16 cellular contexts compared by ENCODE assay signal in the genomic region with DNA sequence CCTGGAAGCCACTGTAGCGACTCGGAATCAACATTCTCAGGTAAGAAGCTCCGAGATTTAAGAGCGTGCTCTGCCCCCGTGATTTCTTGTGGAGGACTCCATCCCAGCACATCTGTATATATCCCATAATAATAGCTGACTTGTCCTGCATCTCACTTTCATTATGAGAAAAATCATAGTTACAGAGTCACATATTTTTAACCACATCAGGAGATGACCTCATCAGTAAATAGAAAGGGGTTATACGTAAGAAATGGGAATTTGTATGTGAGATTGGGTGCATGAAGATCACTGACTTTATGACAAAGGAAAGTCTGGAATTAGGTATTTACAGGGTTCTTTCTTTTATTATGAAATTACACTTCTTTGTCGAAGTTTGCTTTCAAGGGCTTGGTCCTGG.
"Had no signal": no experiment of that assay in that cellular context is flagged by ENCODE, and none has a peak within 500 bp of the region (broad histone marks: within the 10 kb centered on the region; RNA-seq: fewer than 3 reads in every experiment).

No MANE protein-coding gene starts in this region.

- H3K27ac ChIP-seq: adrenal gland, body of pancreas, epithelial cell of prostate, pancreas had no signal

- H3K4me3 ChIP-seq: adrenal gland, body of pancreas, pancreas, testis had no signal

- H3K27ac Mint-ChIP-seq: dendritic cell treated with granulocyte-macrophage colony-stimulating factor and Interleukin-4, amounts not matched to agents 40 ng/mL and 50 ng/mL, for 4 days; effector memory CD8-positive, alpha-beta T cell; T-helper 17 cell had no signal

- ATAC-seq: body of pancreas; effector memory CD8-positive, alpha-beta T cell; left ventricle myocardium superior; pancreas; stimulated activated naive CD8-positive, alpha-beta T cell treated with anti-CD3 and anti-CD28 coated beads, Interleukin-15, amount 100 ng/mL, for 72 hours; T-helper 17 cell had no signal

- H3K9me3 ChIP-seq: adrenal gland, body of pancreas, pancreas, testis had no signal

- H3K36me3 ChIP-seq: adrenal gland, pancreas had no signal

- H3K4me1 ChIP-seq: testis had no signal

- H3K4me3 Mint-ChIP-seq: central memory CD8-positive, alpha-beta T cell; dendritic cell treated with granulocyte-macrophage colony-stimulating factor and Interleukin-4, amounts not matched to agents 40 ng/mL and 50 ng/mL, for 4 days; effector memory CD8-positive, alpha-beta T cell; stimulated activated naive CD8-positive, alpha-beta T cell treated with anti-CD3 and anti-CD28 coated beads, Interleukin-15, amount 100 ng/mL, for 72 hours; T-helper 17 cell had no signal

- H3K4me1 Mint-ChIP-seq: central memory CD8-positive, alpha-beta T cell had no signal

- DNase-seq: activated naive CD4-positive, alpha-beta T cell treated with anti-CD3 and anti-CD28 coated beads, Interleukin-2, amount 50 U/mL, for 16 hours; activated T-cell treated with anti-CD3 and anti-CD28 coated beads, Interleukin-2, amount 50 U/mL, for 1 hour; adrenal gland; body of pancreas; effector memory CD8-positive, alpha-beta T cell; islet precursor cell; left ventricle myocardium superior; pancreas; stimulated activated CD4-positive, alpha-beta T cell treated with anti-CD3 and anti-CD28 coated beads, Interleukin-15, amount 100 ng/mL, for 24 hours; stimulated activated CD4-positive, alpha-beta T cell treated with anti-CD3 and anti-CD28 coated beads, Interleukin-4, amount 100 ng/mL, for 24 hours; stimulated activated naive CD8-positive, alpha-beta T cell treated with anti-CD3 and anti-CD28 coated beads, Interleukin-15, amount 100 ng/mL, for 72 hours; T-helper 17 cell; testis had no signal

- H3K27me3 ChIP-seq: adrenal gland, body of pancreas, pancreas, testis had no signal
